In the genomic region with DNA sequence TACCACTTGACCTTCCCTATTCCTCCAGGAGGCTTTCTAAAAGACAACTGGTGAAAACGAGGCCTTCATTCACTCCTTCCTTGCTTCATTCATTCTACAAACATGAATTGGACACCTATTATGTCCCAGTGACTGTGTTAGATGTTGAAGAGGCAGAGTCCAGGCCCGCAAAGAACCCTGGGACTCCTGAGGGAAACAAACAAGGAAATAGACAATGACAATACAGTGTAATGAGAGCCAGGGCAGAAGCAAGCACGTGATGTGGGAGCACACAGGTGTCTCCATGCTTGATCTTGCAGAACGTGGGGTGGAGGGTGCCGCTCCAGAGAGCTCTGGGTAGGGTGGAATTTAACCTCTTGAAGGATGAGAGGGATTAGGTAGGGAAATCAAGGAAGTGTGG, we compare ENCODE assay signal across 1 cellular context.
TF ChIP-seq lines count a peak whose summit lies in the region.

No MANE protein-coding gene starts in this region.

TF ChIP-seq in HepG2, 621 proteins besides CTCF, POLR2A, EP300 and RAD21 (continued from another document):
- no peak for TF ChIP-seq RNF219 (CRISPR knock-in tag; IDR thresholded peaks at IDR 0.05)
- 0 out of 2 replicates have a peak, but pooled peaks have one; percentile 36 for TF ChIP-seq ELF1 (CRISPR knock-in tag; IDR thresholded peaks at IDR 0.05)
- TF ChIP-seq HOMEZ (CRISPR knock-in tag; IDR thresholded peaks at IDR 0.05; ENCODE audit: low read depth): peak; percentile 21; the same call in 1 of the 2 replicates
- TF ChIP-seq, protein P1, sequence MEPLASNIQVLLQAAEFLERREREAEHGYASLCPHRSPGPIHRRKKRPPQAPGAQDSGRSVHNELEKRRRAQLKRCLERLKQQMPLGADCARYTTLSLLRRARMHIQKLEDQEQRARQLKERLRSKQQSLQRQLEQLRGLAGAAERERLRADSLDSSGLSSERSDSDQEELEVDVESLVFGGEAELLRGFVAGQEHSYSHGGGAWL (CRISPR knock-in tag; IDR thresholded peaks at IDR 0.05): no peak
- TF ChIP-seq, protein P2, sequence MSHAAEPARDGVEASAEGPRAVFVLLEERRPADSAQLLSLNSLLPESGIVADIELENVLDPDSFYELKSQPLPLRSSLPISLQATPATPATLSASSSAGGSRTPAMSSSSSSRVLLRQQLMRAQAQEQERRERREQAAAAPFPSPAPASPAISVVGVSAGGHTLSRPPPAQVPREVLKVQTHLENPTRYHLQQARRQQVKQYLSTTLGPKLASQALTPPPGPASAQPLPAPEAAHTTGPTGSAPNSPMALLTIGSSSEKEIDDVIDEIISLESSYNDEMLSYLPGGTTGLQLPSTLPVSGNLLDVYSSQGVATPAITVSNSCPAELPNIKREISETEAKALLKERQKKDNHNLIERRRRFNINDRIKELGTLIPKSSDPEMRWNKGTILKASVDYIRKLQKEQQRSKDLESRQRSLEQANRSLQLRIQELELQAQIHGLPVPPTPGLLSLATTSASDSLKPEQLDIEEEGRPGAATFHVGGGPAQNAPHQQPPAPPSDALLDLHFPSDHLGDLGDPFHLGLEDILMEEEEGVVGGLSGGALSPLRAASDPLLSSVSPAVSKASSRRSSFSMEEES (CRISPR knock-in tag; IDR thresholded peaks at IDR 0.05): peak; percentile 28; the same call in 1 of the 2 replicates
- TF ChIP-seq SOX6 (IDR thresholded peaks at IDR 0.05): no peak
- peak; percentile 35; the same call in 1 of the 2 replicates for TF ChIP-seq SOX6 (CRISPR knock-in tag; IDR thresholded peaks at IDR 0.05)
- TF ChIP-seq ZNF235 (CRISPR knock-in tag; IDR thresholded peaks at IDR 0.05; ENCODE audit: borderline replicate concordance): no peak
- no peak for TF ChIP-seq ZBTB25 (CRISPR knock-in tag; IDR thresholded peaks at IDR 0.05)
- peak; percentile 36; the same call in 1 of the 2 replicates for TF ChIP-seq BHLHE40 (IDR thresholded peaks at IDR 0.05; ENCODE audit: low read length)
- no peak for TF ChIP-seq CAMTA2 (CRISPR knock-in tag; IDR thresholded peaks at IDR 0.05; ENCODE audit: borderline replicate concordance)
- peak; percentile 86 for TF ChIP-seq ELF3 (CRISPR knock-in tag; IDR thresholded peaks at IDR 0.05)
- no peak for TF ChIP-seq HES4 (CRISPR knock-in tag; IDR thresholded peaks at IDR 0.05; ENCODE audit: borderline replicate concordance)
- peak; percentile 18; the same call in 1 of the 2 replicates for TF ChIP-seq SOX5 (CRISPR knock-in tag; IDR thresholded peaks at IDR 0.05; ENCODE audit: borderline replicate concordance)
- no peak for TF ChIP-seq ZNF10 (CRISPR knock-in tag; IDR thresholded peaks at IDR 0.05; ENCODE audit: borderline replicate concordance, low read depth)
- no peak for TF ChIP-seq ZNF432 (CRISPR knock-in tag; IDR thresholded peaks at IDR 0.05; ENCODE audit: borderline replicate concordance)
- TF ChIP-seq FOSL2 (CRISPR knock-in tag; IDR thresholded peaks at IDR 0.05): no peak
- TF ChIP-seq CBX1 (IDR thresholded peaks at IDR 0.05; ENCODE audit: low read depth): no peak
- TF ChIP-seq ZMYM3 (CRISPR knock-in tag; IDR thresholded peaks at IDR 0.05): 0 out of 2 replicates have a peak, but pooled peaks have one; percentile 16
- TF ChIP-seq MTF2 (CRISPR knock-in tag; IDR thresholded peaks at IDR 0.05; ENCODE audit: borderline replicate concordance): no peak
- TF ChIP-seq RXRA (CRISPR knock-in tag; IDR thresholded peaks at IDR 0.05): no peak
- TF ChIP-seq, protein P3, sequence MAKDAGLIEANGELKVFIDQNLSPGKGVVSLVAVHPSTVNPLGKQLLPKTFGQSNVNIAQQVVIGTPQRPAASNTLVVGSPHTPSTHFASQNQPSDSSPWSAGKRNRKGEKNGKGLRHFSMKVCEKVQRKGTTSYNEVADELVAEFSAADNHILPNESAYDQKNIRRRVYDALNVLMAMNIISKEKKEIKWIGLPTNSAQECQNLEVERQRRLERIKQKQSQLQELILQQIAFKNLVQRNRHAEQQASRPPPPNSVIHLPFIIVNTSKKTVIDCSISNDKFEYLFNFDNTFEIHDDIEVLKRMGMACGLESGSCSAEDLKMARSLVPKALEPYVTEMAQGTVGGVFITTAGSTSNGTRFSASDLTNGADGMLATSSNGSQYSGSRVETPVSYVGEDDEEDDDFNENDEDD (CRISPR knock-in tag; IDR thresholded peaks at IDR 0.05; ENCODE audit: borderline replicate concordance): no peak
- no peak for TF ChIP-seq CBX2 (IDR thresholded peaks at IDR 0.05; ENCODE audit: low read depth, low read length)
- no peak for TF ChIP-seq CBX2 (CRISPR knock-in tag; IDR thresholded peaks at IDR 0.05; ENCODE audit: low read depth)
